In the genomic region with DNA sequence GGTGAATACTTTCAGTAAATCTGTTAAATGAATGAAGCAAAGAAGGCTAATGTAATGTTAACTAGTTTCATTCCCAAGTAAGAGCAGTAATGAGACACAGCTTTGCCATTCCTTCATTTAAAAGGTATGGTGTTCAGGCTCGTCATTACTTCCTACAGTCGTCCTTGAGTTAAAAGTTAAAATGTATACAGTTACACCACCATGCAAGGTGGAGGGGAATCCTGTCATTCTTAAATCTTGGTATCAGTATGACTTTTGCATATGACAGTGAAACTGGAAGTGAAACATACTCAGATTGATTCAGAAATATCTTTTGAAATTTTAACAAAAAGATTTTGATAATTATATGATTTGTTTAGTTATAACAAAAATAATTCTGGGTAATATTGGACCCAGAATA, we compare ENCODE assay signal across 11 cellular contexts. TPM values are rescaled to one million over a fixed set of nuclear protein-coding genes. Genes with fewer than 3 reads are reported as not detected.
DNase-seq lines count a peak whose midpoint lies in the region; ATAC-seq and TF ChIP-seq lines count a peak whose summit lies in the region.
"Had no signal": no experiment of that assay in that cellular context is flagged by ENCODE, and none has a peak within 500 bp of the region (broad histone marks: within the 10 kb centered on the region; RNA-seq: fewer than 3 reads in every experiment).

No MANE protein-coding gene starts in this region.

- no peaks in the 10 kb centered on the region for H3K4me1 ChIP-seq in psoas muscle
- H3K4me1 ChIP-seq in foreskin keratinocyte, result no peaks in the 10 kb centered on the region
- H3K4me1 ChIP-seq: BLaER1 treated with 17β-estradiol and CSF1 and Interleukin-3, amounts not matched to agents 10 nM and 100 nM had no signal

- no peak overlapping the region for H3K4me3 ChIP-seq in psoas muscle
- H3K4me3 ChIP-seq: BLaER1 treated with 17β-estradiol and CSF1 and Interleukin-3, amounts not matched to agents 10 nM and 100 nM; mucosa of descending colon had no signal

- DNase-seq in psoas muscle (no peak), DMS153 treated with DMSO at 0.1 percent for 48 hours (lab: John Stamatoyannopoulos, UW; ENCODE audit: unreplicated experiment) (no peak), RWPE1 (ENCODE audit: low spot score) (no peak), foreskin keratinocyte (no peak)
- DNase-seq: NCI-H1436 had no signal

- intact Hi-C loops in psoas muscle (cut with DNase I), result no loop called here

- WGBS in psoas muscle, 3 donors, result 76 to 88% (median 80%) methylated on average over 2 of the region's 2 CpGs

- peaks cover 8 to 100% of the 10 kb centered on the region in 2 donors for H3K36me3 ChIP-seq in psoas muscle (ENCODE audit: insufficient read depth in 1 of 2, low read depth in 1 of 2)

- H3K27ac ChIP-seq in psoas muscle (no peak overlapping the region), RWPE1 (no peak overlapping the region), foreskin keratinocyte (no peak overlapping the region)
- H3K27ac ChIP-seq: BLaER1 treated with 17β-estradiol and CSF1 and Interleukin-3, amounts not matched to agents 10 nM and 100 nM had no signal

- POLR2A ChIA-PET in RWPE1 (lab: Yijun Ruan, JAX; ENCODE audit: low non-redundant PET), result no interaction called here

- no peaks in the 10 kb centered on the region for H3K27me3 ChIP-seq in psoas muscle (ENCODE audit: insufficient read depth in 3 of 3, low read length in 2 of 3)
- no peaks in the 10 kb centered on the region for H3K27me3 ChIP-seq in foreskin keratinocyte
- H3K27me3 ChIP-seq: BLaER1 treated with 17β-estradiol and CSF1 and Interleukin-3, amounts not matched to agents 10 nM and 100 nM had no signal

- no peaks in the 10 kb centered on the region for H3K9me3 ChIP-seq in psoas muscle
- H3K9me3 ChIP-seq: BLaER1 treated with 17β-estradiol and CSF1 and Interleukin-3, amounts not matched to agents 10 nM and 100 nM; mucosa of descending colon had no signal

- ATAC-seq in GM18499 (IDR thresholded peaks at IDR 0.05; ENCODE audit: insufficient read depth, unreplicated experiment) (peak; percentile 87), GM19372 (IDR thresholded peaks at IDR 0.05; ENCODE audit: low read depth, unreplicated experiment) (peak; percentile 97), HG02840 (IDR thresholded peaks at IDR 0.05; ENCODE audit: low FRiP score, unreplicated experiment) (peak; percentile 98), HG03521 (IDR thresholded peaks at IDR 0.05; ENCODE audit: unreplicated experiment) (peak; percentile 81), psoas muscle (no peak), foreskin keratinocyte (no peak)

- CTCF ChIA-PET in RWPE1 (lab: Yijun Ruan, JAX), result no interaction called here

- TF ChIP-seq CTCF in psoas muscle (IDR thresholded peaks at IDR 0.05), result no peak
- no peak for TF ChIP-seq CTCF in RWPE1 (conservative IDR thresholded peaks at IDR 0.05; ENCODE audit: low read depth)
- TF ChIP-seq CTCF in foreskin keratinocyte (conservative IDR thresholded peaks at IDR 0.05), result no peak

RNA-seq across cellular contexts. Expression of a gene that starts 25.9 kb away (rescaled TPM):
- 10 to 100 TPM; 48.2 to 69.1 (median 65.8) TPM for total RNA-seq in psoas muscle
- polyA plus RNA-seq in psoas muscle, result 10 to 100 TPM; 22.6 to 63.6 (median 52.1) TPM
- 38.1 and 40.0 TPM in 2 replicates for total RNA-seq in foreskin keratinocyte
- 12.8 and 15.4 TPM in 2 replicates for polyA plus RNA-seq in foreskin keratinocyte

RNA-seq across cellular contexts. Expression of a gene that starts 26.0 kb away (rescaled TPM):
- total RNA-seq in psoas muscle (1 to 10 TPM; 5.1 to 6.4 (median 5.8) TPM), foreskin keratinocyte (10.5 and 13.2 TPM in 2 replicates)
- polyA plus RNA-seq in psoas muscle (10 to 100 TPM in 2 of 3 donors, 1 to 10 TPM in 1; 7.8 to 15.2 (median 10.6) TPM), foreskin keratinocyte (9.0 and 10.9 TPM in 2 replicates)

RNA-seq across cellular contexts. Expression of a gene that starts 43.9 kb away (rescaled TPM):
- not detected for total RNA-seq in psoas muscle
- not detected for polyA plus RNA-seq in psoas muscle
- not detected in 2 replicates for total RNA-seq in foreskin keratinocyte
- polyA plus RNA-seq in foreskin keratinocyte, result 0.03 and 0.07 TPM in 2 replicates
- total RNA-seq: mucosa of descending colon had no signal

Comparison
In these comparisons a context has a peak if more than half of its experiments do, and no peak if none do; other contexts are left out.
1. ATAC-seq: peak in GM18499 (single experiment), GM19372 (single experiment), HG02840 (single experiment) and HG03521 (single experiment); none in psoas muscle (0 of 4) and foreskin keratinocyte (single experiment).